In the genomic region with DNA sequence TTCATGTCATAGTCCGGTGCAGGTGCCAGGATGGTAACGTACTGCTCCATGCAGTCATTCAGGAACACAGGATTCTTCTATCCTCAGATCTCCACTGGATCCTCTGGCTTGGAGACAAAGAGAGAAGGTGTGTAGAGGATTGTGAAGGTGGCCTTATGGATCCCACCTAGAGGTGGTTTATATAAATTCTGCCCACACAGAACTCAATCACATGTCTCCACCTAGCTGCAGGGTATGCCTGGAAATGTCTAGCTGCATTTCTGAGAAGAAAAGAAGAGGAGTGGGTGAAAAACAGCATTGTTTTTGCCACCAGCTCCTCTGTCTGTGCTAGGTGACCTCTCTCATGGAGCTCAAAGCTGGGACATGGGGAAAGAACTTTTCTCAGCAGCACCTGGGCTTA, we compare ENCODE assay signal across 20 cellular contexts.
A peak's percentile ranks its signal among the peaks of the same experiment; 100 is the strongest.
DNase-seq lines count a peak whose midpoint lies in the region; ATAC-seq, FAIRE-seq and TF ChIP-seq lines count a peak whose summit lies in the region.
"Had no signal": no experiment of that assay in that cellular context is flagged by ENCODE, and none has a peak within 500 bp of the region (broad histone marks: within the 10 kb centered on the region; RNA-seq: fewer than 3 reads in every experiment).

No MANE protein-coding gene starts in this region.

- peak; percentile 12; the same call in 1 of the 2 replicates for TF ChIP-seq RAD21 in HCT116 (IDR thresholded peaks at IDR 0.05; ENCODE audit: low read depth)
- peak; percentile 27 to 39; a peak in 3 of 4 replicates for TF ChIP-seq RAD21 in H1 (IDR thresholded peaks at IDR 0.05 in 1 of 2, conservative IDR thresholded peaks at IDR 0.05 in 1 of 2; ENCODE audit: low read depth in 2 of 2, low read length in 2 of 2)

- 62% methylated on average over 2 of the region's 2 CpGs; no CpG with 5 or more reads in 1 of the 2 experiments for WGBS in H1 (ENCODE audit: extremely low coverage in 1 of 2, insufficient coverage in 1 of 2, insufficient read length in 1 of 2, insufficient replicate concordance in 2 of 2, low coverage in 1 of 2, low lambda C conversion rate in 2 of 2, missing lambda C conversion rate in 1 of 2), 2 experiments

- no peak overlapping the region for H2BK20ac ChIP-seq in H1 (ENCODE audit: low read length)

- no peak for TF ChIP-seq EP300 in H1 (IDR thresholded peaks at IDR 0.05; ENCODE audit: borderline replicate concordance in 1 of 2, low read depth in 2 of 2, low read length in 2 of 2)

- TF ChIP-seq POLR2A in HCT116 (IDR thresholded peaks at IDR 0.05; ENCODE audit: borderline replicate concordance, extremely low read depth, insufficient read depth, insufficient read length) (no peak), H1 (IDR thresholded peaks at IDR 0.05; ENCODE audit: control extremely low read depth in 1 of 2, low read depth in 2 of 2, low read length in 2 of 2) (no peak)

- H3K36me3 ChIP-seq in DND-41 (ENCODE audit: insufficient read depth, low read length) (no peaks in the 10 kb centered on the region), HCT116 (ENCODE audit: control insufficient read depth in 1 of 2, insufficient read depth in 2 of 2, low read length in 2 of 2) (no peaks in the 10 kb centered on the region), OCI-LY7 (ENCODE audit: insufficient read depth, low read length) (no peaks in the 10 kb centered on the region), H1 (ENCODE audit: control insufficient read depth in 2 of 4, insufficient read depth in 4 of 4, low read length in 3 of 4) (no peaks in the 10 kb centered on the region)
- H3K36me3 ChIP-seq in CD8-positive, alpha-beta T cell (ENCODE audit: insufficient read depth, low read length): no peaks in the 10 kb centered on the region
- H3K36me3 ChIP-seq: MG63, SJCRH30 had no signal

- H2BK15ac ChIP-seq in H1 (ENCODE audit: low read length): no peak overlapping the region

- H4K20me1 ChIP-seq in DND-41 (ENCODE audit: insufficient read depth, low read length) (no peaks in the 10 kb centered on the region), HCT116 (ENCODE audit: insufficient read depth) (no peaks in the 10 kb centered on the region), OCI-LY7 (ENCODE audit: insufficient read depth, low read length) (no peaks in the 10 kb centered on the region), H1 (replicated peaks in 1 of 2; ENCODE audit: control insufficient read depth in 1 of 2, insufficient read depth in 2 of 2, low read length in 2 of 2) (no peaks in the 10 kb centered on the region)

- CTCF ChIA-PET in HCT116 (lab: Charles Lee) (interaction anchor here (1.0 kb wide), 1 partner anchor 170 kb away, joined by 3 read pairs; no protein-coding TSS in a partner anchor), OCI-LY7 (lab: Charles Lee; ENCODE audit: unreplicated experiment) (interaction anchor here (0.9 kb wide), 1 partner anchor 125 kb away, joined by 3 read pairs; no protein-coding TSS in a partner anchor), H1 (lab: Charles Lee; ENCODE audit: partially characterized antibody) (interaction anchor here (1.5 kb wide), 1 partner anchor 16 kb away, joined by 7 read pairs; no protein-coding TSS in a partner anchor)
- CTCF ChIA-PET in CD8-positive, alpha-beta T cell (lab: Charles Lee): no interaction called here

- H3K9me3 Mint-ChIP-seq in CD8-positive, alpha-beta T cell: no peaks in the 10 kb centered on the region

- H3K4me2 ChIP-seq in DND-41 (ENCODE audit: insufficient read depth, low read length): no peak overlapping the region
- no peak overlapping the region for H3K4me2 ChIP-seq in HCT116 (ENCODE audit: low read length)
- no peak overlapping the region for H3K4me2 ChIP-seq in OCI-LY7 (ENCODE audit: low read length)
- H3K4me2 ChIP-seq in H1 (ENCODE audit: insufficient read depth in 1 of 2, low read depth in 2 of 2, low read length in 2 of 2): no peak overlapping the region

- H3K36me3 Mint-ChIP-seq in CD8-positive, alpha-beta T cell: no peaks in the 10 kb centered on the region
- H3K36me3 Mint-ChIP-seq: CD4-positive, CD25-positive, alpha-beta regulatory T cell had no signal

- ATAC-seq in DND-41 (ENCODE audit: insufficient read depth, low read depth): no peak; the same call in 2 of the 3 replicates
- ATAC-seq in HCT116: no peak
- no peak for ATAC-seq in CD8-positive, alpha-beta T cell
- no peak for ATAC-seq in HG03378 (IDR thresholded peaks at IDR 0.05; ENCODE audit: unreplicated experiment)
- no peak for ATAC-seq in GM21447 (IDR thresholded peaks at IDR 0.05; ENCODE audit: unreplicated experiment)

- no peak overlapping the region for H2BK120ac ChIP-seq in H1 (replicated peaks; ENCODE audit: low read depth, low read length)

- H3K4me3 ChIP-seq in DND-41 (ENCODE audit: low read depth in 1 of 2, low read length in 2 of 2) (no peak overlapping the region), HCT116 (replicated peaks in 1 of 2; ENCODE audit: low read depth in 1 of 2, low read length in 2 of 2) (no peak overlapping the region), OCI-LY7 (ENCODE audit: low read depth, low read length, poor library complexity, severe bottlenecking) (no peak overlapping the region), H1 (ENCODE audit: extremely low read depth in 1 of 4, insufficient read depth in 2 of 4, low read depth in 3 of 4, low read length in 4 of 4) (no peak overlapping the region)
- no peak overlapping the region for H3K4me3 ChIP-seq in CD8-positive, alpha-beta T cell (ENCODE audit: low read depth, low read length)
- H3K4me3 ChIP-seq: MG63, SJCRH30 had no signal

- H3K79me2 ChIP-seq in DND-41 (ENCODE audit: insufficient read depth, low read length) (no peaks in the 10 kb centered on the region), HCT116 (ENCODE audit: insufficient read depth, low read length) (no peaks in the 10 kb centered on the region), OCI-LY7 (ENCODE audit: insufficient read depth, low read depth, low read length) (no peaks in the 10 kb centered on the region), H1 (ENCODE audit: control insufficient read depth in 1 of 2, insufficient read depth in 2 of 2, low read length in 2 of 2) (no peaks in the 10 kb centered on the region)

- no peak overlapping the region for H3K4me3 Mint-ChIP-seq in CD8-positive, alpha-beta T cell
- H3K4me3 Mint-ChIP-seq: CD4-positive, CD25-positive, alpha-beta regulatory T cell had no signal

- intact Hi-C loops in HCT116 (cut with micrococcal nuclease) (no loop called here), OCI-LY7 (cut with micrococcal nuclease; ENCODE audit: unreplicated experiment) (loop anchor here (10.0 kb wide), 1 partner anchor 392 kb away; no protein-coding TSS in a partner anchor)
- intact Hi-C loops in CD8-positive, alpha-beta T cell (cut with DNase I, micrococcal nuclease): no loop called here

- no peak overlapping the region for H3K18ac ChIP-seq in H1 (ENCODE audit: extremely low read depth, low read length)

- H3K27me3 ChIP-seq in DND-41 (ENCODE audit: insufficient read depth, low read length, poor library complexity) (no peaks in the 10 kb centered on the region), HCT116 (ENCODE audit: insufficient read depth, low read length) (no peaks in the 10 kb centered on the region), H1 (replicated peaks in 1 of 4; ENCODE audit: control insufficient read depth in 3 of 4, extremely low read depth in 1 of 4, insufficient read depth in 3 of 4, low read length in 3 of 4) (no peaks in the 10 kb centered on the region)
- H3K27me3 ChIP-seq in CD8-positive, alpha-beta T cell (ENCODE audit: insufficient read depth, low read length): no peaks in the 10 kb centered on the region
- H3K27me3 ChIP-seq: MG63, SJCRH30 had no signal

- H3K4ac ChIP-seq in H1 (replicated peaks; ENCODE audit: insufficient read length, low read depth, low read length): no peak overlapping the region

- H2BK5ac ChIP-seq in H1 (ENCODE audit: low read depth, low read length): no peak overlapping the region

- H3K79me1 ChIP-seq in H1 (ENCODE audit: low read depth, low read length): no peaks in the 10 kb centered on the region

- H4K91ac ChIP-seq in H1 (replicated peaks; ENCODE audit: insufficient read length, low read length): no peak overlapping the region

- no peak overlapping the region for H4K5ac ChIP-seq in H1 (ENCODE audit: insufficient read length, low read depth, low read length)

- H2AK5ac ChIP-seq in H1 (ENCODE audit: low read depth, low read length): no peak overlapping the region

- no peaks in the 10 kb centered on the region; the same call in 1 of the 2 replicates for H3K23me2 ChIP-seq in H1 (ENCODE audit: low read depth, low read length)

- H3K27ac ChIP-seq in DND-41 (ENCODE audit: low read length): no peak overlapping the region
- no peak overlapping the region for H3K27ac ChIP-seq in HCT116 (ENCODE audit: low read depth, low read length)
- H3K27ac ChIP-seq in OCI-LY7 (ENCODE audit: low read depth, low read length, poor library complexity, severe bottlenecking): no peak overlapping the region
- no peak overlapping the region for H3K27ac ChIP-seq in H1 (ENCODE audit: low read depth, low read length)
- H3K27ac ChIP-seq in CD8-positive, alpha-beta T cell (ENCODE audit: low read depth, low read length): no peak overlapping the region
- H3K27ac ChIP-seq: SJCRH30 had no signal

- H2BK12ac ChIP-seq in H1 (ENCODE audit: low read depth, low read length): no peak overlapping the region

- H2AFZ ChIP-seq in DND-41 (ENCODE audit: low read depth, low read length) (no peak overlapping the region), HCT116 (ENCODE audit: low read depth, low read length, poor library complexity, severe bottlenecking) (no peak overlapping the region), OCI-LY7 (ENCODE audit: low read length) (no peak overlapping the region), H1 (ENCODE audit: low read length) (no peak overlapping the region)

- no peak overlapping the region for H3K9ac ChIP-seq in DND-41 (ENCODE audit: low read depth, low read length)
- H3K9ac ChIP-seq in HCT116 (ENCODE audit: low read length): no peak overlapping the region
- H3K9ac ChIP-seq in H1 (replicated peaks in 1 of 4; ENCODE audit: extremely low read depth in 1 of 4, low read depth in 3 of 4, low read length in 3 of 4): no peak overlapping the region

- H3K4me1 Mint-ChIP-seq in CD8-positive, alpha-beta T cell (ENCODE audit: low read depth): no peaks in the 10 kb centered on the region
- H3K4me1 Mint-ChIP-seq: CD4-positive, CD25-positive, alpha-beta regulatory T cell had no signal

- RAD21 ChIA-PET in HCT116 (lab: Charles Lee; ENCODE audit: low non-redundant PET in 1 of 2, low total read pairs in 2 of 2, uncharacterized antibody in 2 of 2, unreplicated experiment in 2 of 2): no interaction called here

- no peak overlapping the region for H3K23ac ChIP-seq in H1 (ENCODE audit: insufficient read length)

- POLR2A ChIA-PET in HCT116 (lab: Charles Lee): no interaction called here
- POLR2A ChIA-PET in OCI-LY7 (lab: Charles Lee): no interaction called here
- POLR2A ChIA-PET in H1 (lab: Charles Lee; ENCODE audit: partially characterized antibody): no interaction called here
- POLR2A ChIA-PET in CD8-positive, alpha-beta T cell (lab: Charles Lee): no interaction called here

- BruUV-seq in HCT116 (replicated peaks; lab: Mats Ljungman, UMichigan) (no TSS peak), OCI-LY7 (replicated peaks; lab: Mats Ljungman, UMichigan) (no TSS peak)

- no peaks in the 10 kb centered on the region for H3K9me3 ChIP-seq in DND-41 (ENCODE audit: insufficient read depth, low read length, severe bottlenecking)
- no peaks in the 10 kb centered on the region for H3K9me3 ChIP-seq in HCT116 (ENCODE audit: control insufficient read depth in 1 of 2, insufficient read depth in 1 of 2, low read depth in 1 of 2, low read length in 2 of 2)
- no peaks in the 10 kb centered on the region for H3K9me3 ChIP-seq in OCI-LY7 (ENCODE audit: low read length)
- no peaks in the 10 kb centered on the region for H3K9me3 ChIP-seq in H1 (ENCODE audit: insufficient read depth in 2 of 2, low read depth in 1 of 2, low read length in 1 of 2)
- no peaks in the 10 kb centered on the region for H3K9me3 ChIP-seq in CD8-positive, alpha-beta T cell (ENCODE audit: low read length)
- H3K9me3 ChIP-seq: MG63, SJCRH30 had no signal

- no peak for DNase-seq in DND-41
- no peak for DNase-seq in HCT116 (ENCODE audit: low read depth, low spot score)
- peak; percentile 28 for DNase-seq in OCI-LY7 (ENCODE audit: low spot score)
- DNase-seq in H1 (ENCODE audit: low read depth in 1 of 2, low spot score in 2 of 2): no peak
- no peak for DNase-seq in CD8-positive, alpha-beta T cell
- DNase-seq: CD4-positive, CD25-positive, alpha-beta regulatory T cell; DMS79 treated with DMSO at 0.1 percent for 48 hours; GF-D8; HCEC 1CT; KG1; MG63; NCI-H1105; NCI-H187; NCI-H446 treated with DMSO at 0.1 percent for 48 hours; NCI-H748 treated with DMSO at 0.1 percent for 48 hours; SJCRH30; SW 1271 had no signal

- no peak overlapping the region for H3K56ac ChIP-seq in H1 (replicated peaks; ENCODE audit: insufficient read length, low read depth, low read length)

- H3K4me1 ChIP-seq in DND-41 (ENCODE audit: insufficient read depth, low read length) (no peaks in the 10 kb centered on the region), HCT116 (ENCODE audit: control insufficient read depth in 1 of 2, insufficient read depth in 2 of 2, low read length in 2 of 2) (no peaks in the 10 kb centered on the region), OCI-LY7 (ENCODE audit: insufficient read depth, low read length, poor library complexity, severe bottlenecking) (no peaks in the 10 kb centered on the region), H1 (replicated peaks in 1 of 4; ENCODE audit: control insufficient read depth in 3 of 4, insufficient read depth in 4 of 4, low read length in 3 of 4) (no peaks in the 10 kb centered on the region)
- no peaks in the 10 kb centered on the region for H3K4me1 ChIP-seq in CD8-positive, alpha-beta T cell (ENCODE audit: insufficient read depth, low read length)
- H3K4me1 ChIP-seq: SJCRH30 had no signal

- peaks cover 2% of the 10 kb centered on the region for H3K27me3 Mint-ChIP-seq in CD8-positive, alpha-beta T cell (ENCODE audit: low read depth)
- H3K27me3 Mint-ChIP-seq: CD4-positive, CD25-positive, alpha-beta regulatory T cell had no signal

- no peak for FAIRE-seq in H1 (lab: Jason Lieb, UNC)
- FAIRE-seq: GM18507 had no signal

- peak; percentile 34 for TF ChIP-seq CTCF in DND-41 (IDR thresholded peaks at IDR 0.05; ENCODE audit: borderline replicate concordance, extremely low read depth, low read length, poor library complexity, severe bottlenecking)
- peak in 1 of 3 experiments; percentile 11; a peak in 1 of 6 replicates for TF ChIP-seq CTCF in HCT116 (IDR thresholded peaks at IDR 0.05 in 2 of 3, conservative IDR thresholded peaks at IDR 0.05 in 1 of 3; ENCODE audit: borderline replicate concordance in 1 of 3, insufficient read depth in 1 of 3, low read depth in 2 of 3, low read length in 2 of 3)
- peak; percentile 69 for TF ChIP-seq CTCF in OCI-LY7 (conservative IDR thresholded peaks at IDR 0.05; ENCODE audit: low read length)
- TF ChIP-seq CTCF in H1 (IDR thresholded peaks at IDR 0.05; ENCODE audit: control extremely low read depth in 1 of 3, insufficient read depth in 1 of 3, low read depth in 1 of 3, low read length in 3 of 3): peak in 2 of 3 experiments; percentile 13 to 44; a peak in 3 of 4 replicates
- TF ChIP-seq CTCF in CD8-positive, alpha-beta T cell (IDR thresholded peaks at IDR 0.05): no peak

- H4K8ac ChIP-seq in H1 (ENCODE audit: extremely low read depth, insufficient read depth, low read length): no peak overlapping the region

- no peak overlapping the region for H3K27ac Mint-ChIP-seq in CD8-positive, alpha-beta T cell
- H3K27ac Mint-ChIP-seq: CD4-positive, CD25-positive, alpha-beta regulatory T cell had no signal

- no peak overlapping the region for H3K14ac ChIP-seq in H1 (ENCODE audit: insufficient read length)

- H3K9me2 ChIP-seq in HCT116 (ENCODE audit: insufficient read depth) (no peaks in the 10 kb centered on the region), OCI-LY7 (ENCODE audit: insufficient read depth, low read length) (no peaks in the 10 kb centered on the region)
